Comparison of ENCODE assay signal across 25 cellular contexts in genomic region chr5:40084614-40085013, GRCh38.
"Had no signal": no experiment of that assay in that cellular context is flagged by ENCODE, and none has a peak within 500 bp of the region (broad histone marks: within the 10 kb centered on the region; RNA-seq: fewer than 3 reads in every experiment).

No MANE protein-coding gene starts in this region.

- H3K27me3 ChIP-seq: colonic mucosa, gastrocnemius medialis, heart right ventricle had no signal

- H3K27ac ChIP-seq: colonic mucosa, epithelial cell of prostate, esophagus squamous epithelium, gastrocnemius medialis, heart right ventricle, left lung, lower lobe of right lung had no signal

- FAIRE-seq: endometrium, islet of Langerhans, keratinocyte had no signal

- H3K36me3 ChIP-seq: colonic mucosa, esophagus squamous epithelium, gastrocnemius medialis, heart right ventricle, left lung, lower lobe of right lung had no signal

- H3K9me3 ChIP-seq: colonic mucosa, gastrocnemius medialis, lower lobe of right lung had no signal

- H3K4me3 ChIP-seq: colonic mucosa, esophagus squamous epithelium, gastrocnemius medialis, heart right ventricle, left lung, lower lobe of right lung, mucosa of descending colon had no signal

- DNase-seq: colonic mucosa; cortex of kidney; effector CD8-positive, alpha-beta T cell; effector memory CD8-positive, alpha-beta T cell; endodermal cell; erythroblast; esophagus squamous epithelium; foreskin fibroblast; foreskin melanocyte; gastrocnemius medialis; glutamatergic neuron; head of caudate nucleus; heart right ventricle; hippocampal formation; left cardiac atrium; left lung; left ventricle myocardium superior; lower lobe of right lung; mesenchymal stem cell; mucosa of descending colon had no signal

- ATAC-seq: effector memory CD8-positive, alpha-beta T cell; esophagus mucosa; gastrocnemius medialis; heart right ventricle; left cardiac atrium; left lung; left ventricle myocardium superior; lower lobe of right lung; mucosa of descending colon had no signal
